ENCODE assay signal across 9 cellular contexts in genomic region chr4:85370400-85371032, GRCh38.
DNase-seq lines count a peak whose midpoint lies in the region; ATAC-seq, FAIRE-seq and TF ChIP-seq lines count a peak whose summit lies in the region.
"Had no signal": no experiment of that assay in that cellular context is flagged by ENCODE, and none has a peak within 500 bp of the region (broad histone marks: within the 10 kb centered on the region; RNA-seq: fewer than 3 reads in every experiment).

No MANE protein-coding gene starts in this region.

- H3K27me3 ChIP-seq in DOHH2 (ENCODE audit: control insufficient read depth, low read length), result no peaks in the 10 kb centered on the region; the same call in 1 of the 2 replicates
- H3K27me3 ChIP-seq in HepG2 (ENCODE audit: control insufficient read depth in 1 of 2, insufficient read depth in 2 of 2, low read length in 2 of 2), result no peaks in the 10 kb centered on the region

- H3K4me2 ChIP-seq in DOHH2 (ENCODE audit: low read length) (0 out of 2 replicates have a peak overlapping the region, but pooled peaks have one; percentile 9), HepG2 (ENCODE audit: low read depth, low read length) (no peak overlapping the region)

- H3K4me1 Mint-ChIP-seq in MCF 10A (ENCODE audit: insufficient read depth, unreplicated experiment), result no peaks in the 10 kb centered on the region
- no peaks in the 10 kb centered on the region for H3K4me1 Mint-ChIP-seq in activated T-helper 2 cell treated with anti-CD3 and anti-CD28 coated beads, Interferon-gamma antibody, Interleukin-2, Interleukin-4, amounts not matched to agents 10 μg/mL and 5 μg/mL and 100 μg/mL, durations not matched to agents 14 hours and 24 hours and 36 hours (ENCODE audit: low read depth)

- 10% methylated on average over 5 of the region's 5 CpGs for WGBS in HepG2 (ENCODE audit: low lambda C conversion rate)

- in situ Hi-C loops in HepG2 (cut with HindIII; ENCODE audit: extremely low pct_ligation_motif_present, low pct_unique_long_range_greater_than_20kb), result loop anchor here (10.0 kb wide), 1 partner anchor 226 kb away; no protein-coding TSS in a partner anchor

- DNase-seq in GM19239 (ENCODE audit: insufficient read length, low spot score), result no peak
- DNase-seq in NCI-H345 treated with DMSO at 0.1 percent for 48 hours (lab: John Stamatoyannopoulos, UW; ENCODE audit: unreplicated experiment), result peak; percentile 1
- DNase-seq in MCF 10A (ENCODE audit: unreplicated experiment), result peak; percentile 68
- peak; percentile 31 for DNase-seq in HepG2 (ENCODE audit: low spot score)
- no peak for DNase-seq in activated T-helper 2 cell treated with anti-CD3 and anti-CD28 coated beads, Interferon-gamma antibody, Interleukin-2, Interleukin-4, amounts not matched to agents 10 μg/mL and 5 μg/mL and 100 μg/mL, durations not matched to agents 14 hours and 24 hours and 36 hours (ENCODE audit: low spot score)
- DNase-seq in epidermal melanocyte (ENCODE audit: insufficient read length, low spot score), result no peak

- H3K27me3 Mint-ChIP-seq in MCF 10A (ENCODE audit: insufficient read depth, unreplicated experiment), result no peaks in the 10 kb centered on the region
- no peaks in the 10 kb centered on the region for H3K27me3 Mint-ChIP-seq in activated T-helper 2 cell treated with anti-CD3 and anti-CD28 coated beads, Interferon-gamma antibody, Interleukin-2, Interleukin-4, amounts not matched to agents 10 μg/mL and 5 μg/mL and 100 μg/mL, durations not matched to agents 14 hours and 24 hours and 36 hours (ENCODE audit: low read depth)

- CTCF ChIA-PET in MCF 10A (lab: Yijun Ruan, JAX), result interaction anchor here (0.6 to 6.7 kb wide), 14 partner anchors 12 to 569 kb away, joined by 3 to 86 read pairs (median 4); no protein-coding TSS in a partner anchor
- CTCF ChIA-PET in HepG2 (lab: Yijun Ruan, JAX; ENCODE audit: low intra/inter-chr PET ratio, low total read pairs), result interaction anchor here (1.2 to 1.4 kb wide), 3 partner anchors 223 to 286 kb away, joined by 3 to 8 read pairs (median 7); no protein-coding TSS in a partner anchor

- no peak overlapping the region for H3K4me3 Mint-ChIP-seq in MCF 10A (ENCODE audit: unreplicated experiment)
- H3K4me3 Mint-ChIP-seq in activated T-helper 2 cell treated with anti-CD3 and anti-CD28 coated beads, Interferon-gamma antibody, Interleukin-2, Interleukin-4, amounts not matched to agents 10 μg/mL and 5 μg/mL and 100 μg/mL, durations not matched to agents 14 hours and 24 hours and 36 hours (ENCODE audit: low read depth), result no peak overlapping the region

- peak; percentile 15; the same call in 1 of the 2 replicates for TF ChIP-seq RAD21 in HepG2 (CRISPR knock-in tag; IDR thresholded peaks at IDR 0.05)

- POLR2A ChIA-PET in MCF 10A (lab: Yijun Ruan, JAX) (interaction anchor here (1.3 kb wide), 1 partner anchor 376 kb away, joined by 3 read pairs; no protein-coding TSS in a partner anchor), HepG2 (lab: Yijun Ruan, JAX) (no interaction called here)

- H3K9me2 ChIP-seq in DOHH2 (replicated peaks; ENCODE audit: control insufficient read depth, low read length), result no peaks in the 10 kb centered on the region; the same call in 1 of the 2 replicates

- no peak overlapping the region for H3K9ac ChIP-seq in HepG2 (ENCODE audit: insufficient read depth, low read depth, low read length)

- no peak overlapping the region for H2AFZ ChIP-seq in HepG2 (ENCODE audit: low read length)

- BruUV-seq in MCF 10A (replicated peaks; lab: Mats Ljungman, UMichigan), result no TSS peak
- BruUV-seq in HepG2 (replicated peaks; lab: Mats Ljungman, UMichigan), result no TSS peak

- intact Hi-C loops in MCF 10A (cut with micrococcal nuclease) (loop anchor here (1.0 kb wide), 3 partner anchors 223 to 378 kb away; no protein-coding TSS in a partner anchor), HepG2 (cut with micrococcal nuclease; ENCODE audit: unreplicated experiment) (loop anchor here (1.0 kb wide), 2 partner anchors 223 to 286 kb away; no protein-coding TSS in a partner anchor)
- intact Hi-C loops in activated T-helper 2 cell treated with anti-CD3 and anti-CD28 coated beads, Interferon-gamma antibody, Interleukin-2, Interleukin-4, amounts not matched to agents 10 μg/mL and 5 μg/mL and 100 μg/mL, durations not matched to agents 14 hours and 24 hours and 36 hours (cut with micrococcal nuclease), result loop anchor here (1.0 kb wide), 1 partner anchor 223 kb away; no protein-coding TSS in a partner anchor

- FAIRE-seq in GM19239 (lab: Jason Lieb, UNC) (peak; percentile 75), HepG2 (lab: Jason Lieb, UNC) (peak; percentile 47)

- ATAC-seq in HG03103 (IDR thresholded peaks at IDR 0.05; ENCODE audit: low read depth, unreplicated experiment), result peak; percentile 90
- peak; percentile 99 for ATAC-seq in HepG2

- TF ChIP-seq EP300 in HepG2 (IDR thresholded peaks at IDR 0.05; ENCODE audit: low read depth in 2 of 2, low read length in 2 of 2) (no peak), HepG2 (CRISPR knock-in tag; IDR thresholded peaks at IDR 0.05; ENCODE audit: borderline replicate concordance) (no peak)

- H3K36me3 ChIP-seq in DOHH2 (ENCODE audit: control insufficient read depth, low read length) (no peaks in the 10 kb centered on the region), HepG2 (replicated peaks in 1 of 2; ENCODE audit: control insufficient read depth in 1 of 2, insufficient read depth in 2 of 2, low read length in 2 of 2) (no peaks in the 10 kb centered on the region)

- no peaks in the 10 kb centered on the region for H3K9me3 Mint-ChIP-seq in MCF 10A (ENCODE audit: unreplicated experiment)
- no peaks in the 10 kb centered on the region for H3K9me3 Mint-ChIP-seq in activated T-helper 2 cell treated with anti-CD3 and anti-CD28 coated beads, Interferon-gamma antibody, Interleukin-2, Interleukin-4, amounts not matched to agents 10 μg/mL and 5 μg/mL and 100 μg/mL, durations not matched to agents 14 hours and 24 hours and 36 hours

- no peaks in the 10 kb centered on the region for H3F3A ChIP-seq in DOHH2 (ENCODE audit: control insufficient read depth, insufficient read depth)

- TF ChIP-seq POLR2A in HepG2 (IDR thresholded peaks at IDR 0.05; ENCODE audit: insufficient read depth in 1 of 2, low read depth in 2 of 2, low read length in 2 of 2), result no peak

- H3K27ac ChIP-seq in DOHH2 (ENCODE audit: low read depth, low read length), result no peak overlapping the region
- no peak overlapping the region for H3K27ac ChIP-seq in HepG2 (ENCODE audit: extremely low read length, insufficient read depth, low read length)

- no peaks in the 10 kb centered on the region for H3K36me3 Mint-ChIP-seq in MCF 10A (ENCODE audit: insufficient read depth, unreplicated experiment)
- H3K36me3 Mint-ChIP-seq in activated T-helper 2 cell treated with anti-CD3 and anti-CD28 coated beads, Interferon-gamma antibody, Interleukin-2, Interleukin-4, amounts not matched to agents 10 μg/mL and 5 μg/mL and 100 μg/mL, durations not matched to agents 14 hours and 24 hours and 36 hours (ENCODE audit: low read depth), result no peaks in the 10 kb centered on the region
- H3K36me3 Mint-ChIP-seq: activated naive CD4-positive, alpha-beta T cell treated with anti-CD3 and anti-CD28 coated beads, Interleukin-2, amount 50 U/mL, for 72 hours had no signal

- H3K9me3 ChIP-seq in DOHH2 (ENCODE audit: control insufficient read depth, insufficient read depth, low read length) (no peaks in the 10 kb centered on the region), HepG2 (ENCODE audit: low read length) (no peaks in the 10 kb centered on the region)

- H3K4me1 ChIP-seq in DOHH2 (ENCODE audit: control insufficient read depth, low read length) (peaks cover 7% of the 10 kb centered on the region), HepG2 (ENCODE audit: insufficient read depth, low read length) (no peaks in the 10 kb centered on the region)

- no peaks in the 10 kb centered on the region for H4K20me1 ChIP-seq in DOHH2 (ENCODE audit: control insufficient read depth, insufficient read depth, low read depth, low read length)
- no peaks in the 10 kb centered on the region for H4K20me1 ChIP-seq in HepG2 (ENCODE audit: insufficient read depth, low read length)

- H3K4me3 ChIP-seq in DOHH2 (ENCODE audit: low read length) (no peak overlapping the region), HepG2 (replicated peaks in 1 of 3; ENCODE audit: insufficient read depth in 1 of 3, low read depth in 2 of 3, low read length in 3 of 3) (no peak overlapping the region)

- no peak overlapping the region for H3K27ac Mint-ChIP-seq in MCF 10A (ENCODE audit: low read depth, unreplicated experiment)
- no peak overlapping the region for H3K27ac Mint-ChIP-seq in activated T-helper 2 cell treated with anti-CD3 and anti-CD28 coated beads, Interferon-gamma antibody, Interleukin-2, Interleukin-4, amounts not matched to agents 10 μg/mL and 5 μg/mL and 100 μg/mL, durations not matched to agents 14 hours and 24 hours and 36 hours
- H3K27ac Mint-ChIP-seq: activated naive CD4-positive, alpha-beta T cell treated with anti-CD3 and anti-CD28 coated beads, Interleukin-2, amount 50 U/mL, for 72 hours had no signal

- TF ChIP-seq CTCF in DOHH2 (IDR thresholded peaks at IDR 0.05; ENCODE audit: low read depth, low read length, poor library complexity, severe bottlenecking), result peak; percentile 87
- peak; percentile 84 for TF ChIP-seq CTCF in MCF 10A (IDR thresholded peaks at IDR 0.05; ENCODE audit: unreplicated experiment)
- peak; percentile 76 for TF ChIP-seq CTCF in HepG2 (CRISPR knock-in tag; IDR thresholded peaks at IDR 0.05)

- H3K79me2 ChIP-seq in DOHH2 (ENCODE audit: control insufficient read depth, low read length) (no peaks in the 10 kb centered on the region), HepG2 (ENCODE audit: insufficient read depth, low read length) (no peaks in the 10 kb centered on the region)

TF ChIP-seq in HepG2, 621 proteins besides CTCF, POLR2A, EP300 and RAD21:
- peak; percentile 29 for TF ChIP-seq XRCC5 (optimal IDR thresholded peaks at IDR 0.05; ENCODE audit: low read length)
- no peak for TF ChIP-seq TP53 (CRISPR knock-in tag; conservative IDR thresholded peaks at IDR 0.05)
- no peak for TF ChIP-seq ZNF724P (CRISPR knock-in tag; IDR thresholded peaks at IDR 0.05; ENCODE audit: borderline replicate concordance)
- peak; percentile 57 for TF ChIP-seq STAG1 (CRISPR knock-in tag; IDR thresholded peaks at IDR 0.05)
TF ChIP-seq in HepG2: peak in this region for 2.

Comparison
In these comparisons a context has a peak if more than half of its experiments do, and no peak if none do; other contexts are left out.
1. DNase-seq: peak in NCI-H345 treated with DMSO at 0.1 percent for 48 hours (single experiment), MCF 10A (single experiment) and HepG2 (single experiment); none in GM19239 (single experiment), activated T-helper 2 cell treated with anti-CD3 and anti-CD28 coated beads, Interferon-gamma antibody, Interleukin-2, Interleukin-4, amounts not matched to agents 10 μg/mL and 5 μg/mL and 100 μg/mL, durations not matched to agents 14 hours and 24 hours and 36 hours (single experiment) and epidermal melanocyte (single experiment).
2. Peak in every context shown above with its lines, with median percentiles within 50 percentile points of each other: CTCF ChIP-seq.